29 cellular contexts compared by ENCODE assay signal in genomic region chr5:152056931-152057330, GRCh38.
DNase-seq lines count a peak whose midpoint lies in the region; ATAC-seq, FAIRE-seq and TF ChIP-seq lines count a peak whose summit lies in the region.
"Had no signal": no experiment of that assay in that cellular context is flagged by ENCODE, and none has a peak within 500 bp of the region (broad histone marks: within the 10 kb centered on the region; RNA-seq: fewer than 3 reads in every experiment).

No MANE protein-coding gene starts in this region.

- no peak for TF ChIP-seq EP300 in HepG2 (IDR thresholded peaks at IDR 0.05; ENCODE audit: low read depth in 2 of 2, low read length in 2 of 2)
- TF ChIP-seq EP300 in HepG2 (CRISPR knock-in tag; IDR thresholded peaks at IDR 0.05; ENCODE audit: borderline replicate concordance) = no peak

- H3K4me2 ChIP-seq in HepG2 (ENCODE audit: low read depth, low read length) = no peak overlapping the region
- H3K4me2 ChIP-seq: A549; BLaER1; BLaER1 treated with 17β-estradiol and CSF1 and Interleukin-3, amounts not matched to agents 10 nM and 100 nM had no signal

- TF ChIP-seq RAD21 in HepG2 (CRISPR knock-in tag; IDR thresholded peaks at IDR 0.05) = no peak

- 14% methylated on average over 6 of the region's 7 CpGs for WGBS in HepG2 (ENCODE audit: low lambda C conversion rate)
- WGBS in right lobe of liver (ENCODE audit: insufficient coverage, low coverage, low lambda C conversion rate, missing lambda C conversion rate) = 63% methylated on average over 4 of the region's 7 CpGs

- TF ChIP-seq CTCF in HepG2 (CRISPR knock-in tag; IDR thresholded peaks at IDR 0.05) = no peak
- no peak for TF ChIP-seq CTCF in right lobe of liver (IDR thresholded peaks at IDR 0.05)

- H3K27ac ChIP-seq in HepG2 (ENCODE audit: extremely low read length, insufficient read depth, low read length) = no peak overlapping the region
- no peak overlapping the region for H3K27ac ChIP-seq in right lobe of liver
- H3K27ac ChIP-seq: 22Rv1; A549; BLaER1; BLaER1 treated with 17β-estradiol and CSF1 and Interleukin-3, amounts not matched to agents 10 nM and 100 nM; C4-2B had no signal

- CTCF ChIA-PET in HepG2 (lab: Yijun Ruan, JAX; ENCODE audit: low intra/inter-chr PET ratio, low total read pairs) = no interaction called here

- no peak overlapping the region for H2AFZ ChIP-seq in HepG2 (ENCODE audit: low read length)

- POLR2A ChIA-PET in HepG2 (lab: Yijun Ruan, JAX) = no interaction called here

- H3K27me3 ChIP-seq in HepG2 (ENCODE audit: control insufficient read depth in 1 of 2, insufficient read depth in 2 of 2, low read length in 2 of 2) (no peaks in the 10 kb centered on the region), right lobe of liver (no peaks in the 10 kb centered on the region)
- H3K27me3 ChIP-seq: BE2C; BLaER1; BLaER1 treated with 17β-estradiol and CSF1 and Interleukin-3, amounts not matched to agents 10 nM and 100 nM had no signal

- ATAC-seq in HepG2 (peak; percentile 83), right lobe of liver (no peak)
- ATAC-seq: A549; CD8-positive, alpha-beta T cell had no signal

- H3K9ac ChIP-seq in HepG2 (ENCODE audit: insufficient read depth, low read depth, low read length) = no peak overlapping the region
- H3K9ac ChIP-seq: BLaER1; BLaER1 treated with 17β-estradiol and CSF1 and Interleukin-3, amounts not matched to agents 10 nM and 100 nM had no signal

- H4K20me1 ChIP-seq in HepG2 (ENCODE audit: insufficient read depth, low read length) = no peaks in the 10 kb centered on the region
- H4K20me1 ChIP-seq: BLaER1; BLaER1 treated with 17β-estradiol and CSF1 and Interleukin-3, amounts not matched to agents 10 nM and 100 nM had no signal

- no peaks in the 10 kb centered on the region for H3K79me2 ChIP-seq in HepG2 (ENCODE audit: insufficient read depth, low read length)

- peak; percentile 43 for DNase-seq in HepG2 (ENCODE audit: low spot score)
- DNase-seq in right lobe of liver = no peak
- DNase-seq: 8988T; ACHN; AML-193; BE2C; C1 segment of cervical spinal cord; Caco-2; Calu3; CD4-positive, alpha-beta memory T cell; CD4-positive, alpha-beta T cell; CD4-positive, CD25-positive, alpha-beta regulatory T cell; CD8-positive, alpha-beta memory T cell; CD8-positive, alpha-beta T cell; COR-L47; DMS 273 treated with DMSO at 0.1 percent for 48 hours; DMS153; DMS53; DMS79; DMS79 treated with DMSO at 0.1 percent for 48 hours; DND-41; EL had no signal

- intact Hi-C loops in HepG2 (cut with micrococcal nuclease; ENCODE audit: unreplicated experiment) = no loop called here
- intact Hi-C loops in right lobe of liver (cut with DNase I) = no loop called here

- peak; percentile 67 for FAIRE-seq in HepG2 (lab: Jason Lieb, UNC)
- FAIRE-seq: A204.1, A549, D721Med had no signal

- TF ChIP-seq POLR2A in HepG2 (IDR thresholded peaks at IDR 0.05; ENCODE audit: insufficient read depth in 1 of 2, low read depth in 2 of 2, low read length in 2 of 2) (no peak), right lobe of liver (IDR thresholded peaks at IDR 0.05) (no peak)

- H3K4me3 ChIP-seq in HepG2 (replicated peaks in 1 of 3; ENCODE audit: insufficient read depth in 1 of 3, low read depth in 2 of 3, low read length in 3 of 3) (no peak overlapping the region), right lobe of liver (no peak overlapping the region)
- H3K4me3 ChIP-seq: A549; BLaER1; BLaER1 treated with 17β-estradiol and CSF1 and Interleukin-3, amounts not matched to agents 10 nM and 100 nM had no signal

- no peaks in the 10 kb centered on the region for H3K9me3 ChIP-seq in HepG2 (ENCODE audit: low read length)
- H3K9me3 ChIP-seq in right lobe of liver = no peaks in the 10 kb centered on the region
- H3K9me3 ChIP-seq: A549, BE2C, BLaER1, Caco-2 had no signal

- peaks cover 11% of the 10 kb centered on the region for H3K4me1 ChIP-seq in HepG2 (ENCODE audit: insufficient read depth, low read length)
- no peaks in the 10 kb centered on the region for H3K4me1 ChIP-seq in right lobe of liver
- H3K4me1 ChIP-seq: A549, BE2C, Caco-2 had no signal

- no TSS peak for BruUV-seq in HepG2 (replicated peaks; lab: Mats Ljungman, UMichigan)

- in situ Hi-C loops in HepG2 (cut with HindIII; ENCODE audit: extremely low pct_ligation_motif_present, low pct_unique_long_range_greater_than_20kb) = no loop called here

- H3K36me3 ChIP-seq in HepG2 (replicated peaks in 1 of 2; ENCODE audit: control insufficient read depth in 1 of 2, insufficient read depth in 2 of 2, low read length in 2 of 2) (no peaks in the 10 kb centered on the region), right lobe of liver (no peaks in the 10 kb centered on the region)
- H3K36me3 ChIP-seq: BE2C; BLaER1; BLaER1 treated with 17β-estradiol and CSF1 and Interleukin-3, amounts not matched to agents 10 nM and 100 nM had no signal

TF ChIP-seq in HepG2, 621 proteins besides CTCF, POLR2A, EP300 and RAD21:
- TF ChIP-seq BCL6 (CRISPR knock-in tag; IDR thresholded peaks at IDR 0.05) (peak; percentile 86), PBX3 (CRISPR knock-in tag; IDR thresholded peaks at IDR 0.05; ENCODE audit: borderline replicate concordance) (no peak), TEAD3 (CRISPR knock-in tag; optimal IDR thresholded peaks at IDR 0.05; ENCODE audit: borderline replicate concordance) (peak; percentile 28), MNT (IDR thresholded peaks at IDR 0.05) (no peak), HNF4G (IDR thresholded peaks at IDR 0.05; ENCODE audit: borderline replicate concordance, low read depth, low read length) (peak; percentile 22; the same call in 1 of the 2 replicates), HNF4G (CRISPR knock-in tag; IDR thresholded peaks at IDR 0.05; ENCODE audit: borderline replicate concordance, low read depth) (no peak), PAWR (CRISPR knock-in tag; IDR thresholded peaks at IDR 0.05; ENCODE audit: borderline replicate concordance) (no peak), CREBL2 (CRISPR knock-in tag; IDR thresholded peaks at IDR 0.05; ENCODE audit: borderline replicate concordance) (no peak), SP5 (CRISPR knock-in tag; IDR thresholded peaks at IDR 0.05; ENCODE audit: borderline replicate concordance, low read depth) (peak; percentile 49; the same call in 1 of the 2 replicates), FOXA1 (IDR thresholded peaks at IDR 0.05) (no peak), FOXA1 (CRISPR knock-in tag; IDR thresholded peaks at IDR 0.05) (peak; percentile 74), HNF4A (CRISPR knock-in tag; IDR thresholded peaks at IDR 0.05) (peak; percentile 63)
